In genomic region chr5:96661101-96661840, GRCh38 we compare ENCODE assay signal across 1 cellular context.
TF ChIP-seq lines count a peak whose summit lies in the region.

No MANE protein-coding gene starts in this region.

TF ChIP-seq in GM23338, 12 proteins besides CTCF, POLR2A, EP300 and RAD21 (continued from another document):
- TF ChIP-seq ZNF462 (CRISPR knock-in tag; IDR thresholded peaks at IDR 0.05), result no peak
